Comparison of ENCODE assay signal across 17 cellular contexts in the genomic region with DNA sequence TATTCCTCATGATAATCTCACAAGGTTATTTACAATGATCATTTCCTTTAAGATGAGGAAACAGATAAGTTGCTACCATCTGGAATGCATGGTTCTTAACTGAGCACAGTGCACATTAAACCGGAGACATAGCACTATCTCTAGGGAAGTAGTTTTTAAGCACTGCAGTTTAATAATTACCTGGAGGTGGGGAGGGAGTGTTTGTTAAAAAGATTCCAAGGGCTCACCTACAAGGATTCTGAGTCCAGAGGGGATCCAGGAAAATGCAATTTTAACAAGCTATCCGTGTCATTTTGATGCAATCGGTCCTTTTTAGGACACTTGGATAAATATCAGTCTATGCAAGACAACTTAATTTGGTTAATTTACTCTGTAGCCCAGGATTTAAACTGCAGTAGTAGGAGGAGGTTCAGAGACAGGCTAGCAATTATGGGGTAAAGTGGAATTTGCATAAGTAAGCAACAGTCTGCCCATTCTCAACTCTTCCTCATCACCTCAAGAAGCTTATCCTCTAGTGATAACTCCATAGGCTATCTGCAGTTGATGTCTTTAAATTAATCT. TPM values are rescaled to one million over a fixed set of nuclear protein-coding genes. Genes with fewer than 3 reads are reported as not detected.
DNase-seq lines count a peak whose midpoint lies in the region; ATAC-seq, FAIRE-seq and TF ChIP-seq lines count a peak whose summit lies in the region.
"Had no signal": no experiment of that assay in that cellular context is flagged by ENCODE, and none has a peak within 500 bp of the region (broad histone marks: within the 10 kb centered on the region; RNA-seq: fewer than 3 reads in every experiment).

No MANE protein-coding gene starts in this region.

- H3K9me3 Mint-ChIP-seq in Caco-2 (ENCODE audit: unreplicated experiment): no peaks in the 10 kb centered on the region
- H3K9me3 Mint-ChIP-seq: HFFc6 had no signal

- peak overlapping the region; percentile 67 for H3K27ac Mint-ChIP-seq in Caco-2 (ENCODE audit: unreplicated experiment)

- no TSS peak for BruUV-seq in Caco-2 (replicated peaks; lab: Mats Ljungman, UMichigan)
- BruUV-seq in endothelial cell of umbilical vein (replicated peaks; lab: Mats Ljungman, UMichigan): no TSS peak

- DNase-seq in Caco-2: peak in 1 of 2 experiments; percentile 54
- DNase-seq in HT-29 (ENCODE audit: low spot score): peak; percentile 80
- no peak for DNase-seq in endothelial cell of umbilical vein (ENCODE audit: low read depth, low spot score)
- DNase-seq in renal cortical epithelial cell (ENCODE audit: low read depth): peak; percentile 34
- DNase-seq in mesenteric fat pad (ENCODE audit: low spot score): no peak
- DNase-seq in T1000 (lab: John Stamatoyannopoulos, UW): no peak
- DNase-seq: DMS79, GM23248, HFFc6, NCI-H1930, NCI-H2171, SW 1271 had no signal

- CTCF ChIA-PET in Caco-2 (lab: Charles Lee): interaction anchor here (0.8 kb wide), 1 partner anchor 42 kb away, joined by 3 read pairs; no protein-coding TSS in a partner anchor
- CTCF ChIA-PET in endothelial cell of umbilical vein (lab: Charles Lee): interaction anchor here (1.1 to 1.6 kb wide), 3 partner anchors 9 to 42 kb away, joined by 3 to 12 read pairs (median 4); no protein-coding TSS in a partner anchor

- peaks cover 21% of the 10 kb centered on the region for H3K79me2 ChIP-seq in endothelial cell of umbilical vein (ENCODE audit: control insufficient read depth, insufficient read depth, low read length)

- H3K9ac ChIP-seq in endothelial cell of umbilical vein (replicated peaks; ENCODE audit: extremely low read depth, insufficient read depth, low read length): no peak overlapping the region
- H3K9ac ChIP-seq: BLaER1 treated with 17β-estradiol and CSF1 and Interleukin-3, amounts not matched to agents 10 nM and 100 nM; GM23248 had no signal

- no peak for FAIRE-seq in endothelial cell of umbilical vein (lab: Jason Lieb, UNC)
- FAIRE-seq: G401.6, GM12891 had no signal

- ATAC-seq in GM21723 (IDR thresholded peaks at IDR 0.05; ENCODE audit: unreplicated experiment): no peak

- H3K4me2 ChIP-seq in endothelial cell of umbilical vein (ENCODE audit: insufficient read depth, low read length): no peak overlapping the region
- H3K4me2 ChIP-seq: BLaER1 treated with 17β-estradiol and CSF1 and Interleukin-3, amounts not matched to agents 10 nM and 100 nM had no signal

- no peaks in the 10 kb centered on the region for H4K20me1 ChIP-seq in endothelial cell of umbilical vein (replicated peaks; ENCODE audit: control insufficient read depth, extremely low read depth, insufficient read depth, low read length)

- dilution Hi-C loops in endothelial cell of umbilical vein (cut with MboI; ENCODE audit: extremely low pct_ligation_motif_present, low sequenced_read_pairs): no loop called here

- H3K9me1 ChIP-seq in endothelial cell of umbilical vein (replicated peaks; ENCODE audit: control insufficient read depth, extremely low read depth, insufficient read depth, low read length): no peaks in the 10 kb centered on the region

- no peak for TF ChIP-seq CTCF in Caco-2 (IDR thresholded peaks at IDR 0.05; ENCODE audit: insufficient read depth in 1 of 2, low read depth in 1 of 2, low read length in 1 of 2, severe bottlenecking in 1 of 2, unreplicated experiment in 1 of 2)
- TF ChIP-seq CTCF in endothelial cell of umbilical vein (IDR thresholded peaks at IDR 0.05; ENCODE audit: extremely low read depth in 1 of 2, insufficient read depth in 1 of 2, low read depth in 1 of 2, low read length in 2 of 2): no peak

- no peaks in the 10 kb centered on the region for H3K36me3 ChIP-seq in Caco-2 (ENCODE audit: control insufficient read depth, insufficient read depth, low read length)
- H3K36me3 ChIP-seq in endothelial cell of umbilical vein (ENCODE audit: control insufficient read depth in 2 of 2, extremely low read depth in 1 of 2, insufficient read depth in 2 of 2, low read length in 2 of 2): no peaks in the 10 kb centered on the region
- H3K36me3 ChIP-seq: BLaER1 treated with 17β-estradiol and CSF1 and Interleukin-3, amounts not matched to agents 10 nM and 100 nM had no signal

- intact Hi-C loops in Caco-2 (cut with micrococcal nuclease; ENCODE audit: unreplicated experiment): loop anchor here (1.0 to 2.0 kb wide), 2 partner anchors 28 to 43 kb away; no protein-coding TSS in a partner anchor
- intact Hi-C loops in endothelial cell of umbilical vein (cut with micrococcal nuclease): no loop called here

- POLR2A ChIA-PET in Caco-2 (lab: Charles Lee) (no interaction called here), endothelial cell of umbilical vein (lab: Charles Lee) (no interaction called here)

- peaks cover 9% of the 10 kb centered on the region for H3K36me3 Mint-ChIP-seq in Caco-2 (ENCODE audit: insufficient read depth, unreplicated experiment)

- no peaks in the 10 kb centered on the region for H3K27me3 Mint-ChIP-seq in Caco-2 (ENCODE audit: insufficient read depth, unreplicated experiment)

- H3K27me3 ChIP-seq in Caco-2 (replicated peaks; ENCODE audit: control insufficient read depth, insufficient read depth, low read length) (no peaks in the 10 kb centered on the region), endothelial cell of umbilical vein (ENCODE audit: control insufficient read depth in 2 of 2, insufficient read depth in 2 of 2, low read length in 2 of 2) (no peaks in the 10 kb centered on the region)
- H3K27me3 ChIP-seq: SJSA1 had no signal

- peak overlapping the region; percentile 71 for H3K4me3 Mint-ChIP-seq in Caco-2 (ENCODE audit: unreplicated experiment)

- H3K4me3 ChIP-seq in Caco-2 (ENCODE audit: low read depth, low read length) (peak overlapping the region; percentile 17), endothelial cell of umbilical vein (replicated peaks in 1 of 3; ENCODE audit: insufficient read depth in 1 of 3, low read depth in 1 of 3, low read length in 3 of 3) (no peak overlapping the region)
- H3K4me3 ChIP-seq: BLaER1 treated with 17β-estradiol and CSF1 and Interleukin-3, amounts not matched to agents 10 nM and 100 nM; GM23248; SJSA1 had no signal

- no peak overlapping the region for H2AFZ ChIP-seq in endothelial cell of umbilical vein (ENCODE audit: low read depth, low read length)
- H2AFZ ChIP-seq: GM23248 had no signal

- no peak overlapping the region for H3K27ac ChIP-seq in endothelial cell of umbilical vein (ENCODE audit: insufficient read depth, low read depth, low read length)
- H3K27ac ChIP-seq: BLaER1 treated with 17β-estradiol and CSF1 and Interleukin-3, amounts not matched to agents 10 nM and 100 nM; GM23248; SJSA1 had no signal

- peaks cover 28% of the 10 kb centered on the region for H3K4me1 ChIP-seq in Caco-2
- peaks cover 15% of the 10 kb centered on the region for H3K4me1 ChIP-seq in endothelial cell of umbilical vein (ENCODE audit: control insufficient read depth, extremely low read depth, insufficient read depth, low read length)

- H3K4me1 Mint-ChIP-seq in Caco-2 (ENCODE audit: low read depth, unreplicated experiment): peaks cover 28% of the 10 kb centered on the region

- no peak for TF ChIP-seq POLR2A in endothelial cell of umbilical vein (IDR thresholded peaks at IDR 0.05; ENCODE audit: low read depth, low read length)

- H3K9me3 ChIP-seq in Caco-2 (no peaks in the 10 kb centered on the region), endothelial cell of umbilical vein (replicated peaks; ENCODE audit: control insufficient read depth, insufficient read depth, low read length) (no peaks in the 10 kb centered on the region)
- H3K9me3 ChIP-seq: BLaER1 treated with 17β-estradiol and CSF1 and Interleukin-3, amounts not matched to agents 10 nM and 100 nM; SJSA1 had no signal

TF ChIP-seq in endothelial cell of umbilical vein, 7 proteins besides CTCF, POLR2A, EP300 and RAD21:
- TF ChIP-seq MYC (IDR thresholded peaks at IDR 0.05; ENCODE audit: low read depth, low read length) (no peak), FOS (IDR thresholded peaks at IDR 0.05; ENCODE audit: borderline replicate concordance, insufficient read depth, low read length) (no peak), EZH2 (IDR thresholded peaks at IDR 0.05; ENCODE audit: borderline replicate concordance, low read depth, low read length, severe bottlenecking) (no peak), GATA2 (IDR thresholded peaks at IDR 0.05; ENCODE audit: insufficient read depth, insufficient read length, low read depth, low read length) (peak; percentile 22)

RNA-seq across cellular contexts. Expression of gene PDLIM5, which starts 2.8 kb away (rescaled TPM):
- total RNA-seq in Caco-2 (2022) (106 and 116 TPM in 2 replicates), endothelial cell of umbilical vein (310 and 323 TPM in 2 replicates), renal cortical epithelial cell (58.0 and 96.0 TPM in 2 replicates), mesenteric fat pad (125 TPM)
- total RNA-seq in HT-29 (2014; rRNA removed; shearing (Covaris generic)): 59.5 and 74.5 TPM in 2 replicates
- 243 and 281 TPM in 2 replicates for polyA plus RNA-seq in endothelial cell of umbilical vein
- 235 and 259 TPM in 2 replicates for polyA plus RNA-seq in endothelial cell of umbilical vein (2011; cell fraction: cytosol; rRNA removed)
- 341 and 344 TPM in 2 replicates for polyA plus RNA-seq in endothelial cell of umbilical vein (2011; cell fraction: nucleus; rRNA removed)
- 152 and 183 TPM in 2 replicates for polyA plus RNA-seq in endothelial cell of umbilical vein (2012)
- 950 and 1,000 TPM in 2 replicates for polyA minus RNA-seq in endothelial cell of umbilical vein
- polyA minus RNA-seq in endothelial cell of umbilical vein (2011; cell fraction: cytosol; rRNA and poly(A)+ RNA removed): 25.4 TPM
- 1,523 and 1,740 TPM in 2 replicates for polyA minus RNA-seq in endothelial cell of umbilical vein (2011; cell fraction: nucleus; rRNA and poly(A)+ RNA removed)

Comparison
In these comparisons a context has a peak if more than half of its experiments do, and no peak if none do; other contexts are left out.
1. DNase-seq: peak in HT-29 (single experiment) and renal cortical epithelial cell (single experiment); none in endothelial cell of umbilical vein (single experiment), mesenteric fat pad (single experiment) and T1000 (single experiment).